In the genomic region with DNA sequence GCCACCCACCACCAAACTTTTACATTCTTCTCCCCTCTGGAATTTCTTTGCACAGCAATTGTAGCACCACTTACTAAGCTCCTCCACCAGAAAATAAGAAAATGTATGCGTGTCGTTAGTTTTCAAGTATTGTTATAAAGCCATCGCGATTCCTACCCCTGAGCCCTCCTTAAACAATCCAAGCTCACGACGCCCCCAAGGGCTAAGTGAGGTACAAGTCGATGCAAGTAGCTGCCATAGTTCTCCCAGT, we compare ENCODE assay signal across 8 cellular contexts. TPM values are rescaled to one million over a fixed set of nuclear protein-coding genes. Genes with fewer than 3 reads are reported as not detected.
DNase-seq lines count a peak whose midpoint lies in the region; ATAC-seq, FAIRE-seq and TF ChIP-seq lines count a peak whose summit lies in the region.

No MANE protein-coding gene starts in this region.

- TF ChIP-seq POLR2A in suprapubic skin (IDR thresholded peaks at IDR 0.05): no peak

- H3K79me2 ChIP-seq in keratinocyte (ENCODE audit: control insufficient read depth, insufficient read depth, low read length): peaks cover 24% of the 10 kb centered on the region

- H3K4me1 ChIP-seq in adipocyte (ENCODE audit: control insufficient read depth, insufficient read depth, low read length): peaks cover 35% of the 10 kb centered on the region
- peaks cover 31% of the 10 kb centered on the region for H3K4me1 ChIP-seq in keratinocyte (ENCODE audit: control insufficient read depth, extremely low read depth, insufficient read depth, low read length)
- H3K4me1 ChIP-seq in suprapubic skin: peaks cover 68% of the 10 kb centered on the region

- FAIRE-seq in keratinocyte (lab: Jason Lieb, UNC): no peak

- TF ChIP-seq EP300 in suprapubic skin (IDR thresholded peaks at IDR 0.05): no peak

- peaks cover 3% of the 10 kb centered on the region for H3K36me3 ChIP-seq in adipocyte (ENCODE audit: control insufficient read depth, insufficient read depth, low read length, severe bottlenecking)
- H3K36me3 ChIP-seq in keratinocyte (ENCODE audit: control insufficient read depth in 2 of 2, extremely low read depth in 1 of 2, insufficient read depth in 2 of 2, low read length in 2 of 2): peaks cover 0 to 2% of the 10 kb centered on the region in 2 experiments
- peaks cover 15% of the 10 kb centered on the region for H3K36me3 ChIP-seq in suprapubic skin

- H3K27ac ChIP-seq in keratinocyte (ENCODE audit: control insufficient read depth, insufficient read depth, low read length) (peak overlapping the region; percentile 95), suprapubic skin (peak overlapping the region; percentile 98)

- peak; percentile 37 for DNase-seq in D341Med (ENCODE audit: low spot score)
- no peak for DNase-seq in Jurkat, Clone E6-1 (ENCODE audit: low read depth, low spot score)
- DNase-seq in adipocyte (ENCODE audit: low read depth): no peak
- no peak for DNase-seq in keratinocyte (ENCODE audit: low read depth, low spot score)
- no peak for DNase-seq in suprapubic skin (ENCODE audit: low spot score in 2 of 2)
- no peak for DNase-seq in NCI-H1417 treated with DMSO at 0.1 percent for 48 hours (lab: John Stamatoyannopoulos, UW)
- DNase-seq in activated CD8-positive, alpha-beta memory T cell treated with anti-CD3 and anti-CD28 coated beads, Interleukin-2, amount 50 U/mL, for 4 hours: no peak

- peak overlapping the region; percentile 63 for H3K4me3 ChIP-seq in Jurkat, Clone E6-1 (ENCODE audit: low read length)
- H3K4me3 ChIP-seq in adipocyte (ENCODE audit: low read length) (peak overlapping the region; percentile 82), keratinocyte (ENCODE audit: control insufficient read depth in 2 of 3, extremely low read depth in 1 of 3, insufficient read depth in 2 of 3, low read depth in 1 of 3, low read length in 3 of 3) (peak overlapping the region; percentile 77 to 91 (median 82)), suprapubic skin (peak overlapping the region; percentile 90)

- no peaks in the 10 kb centered on the region for H4K20me1 ChIP-seq in keratinocyte (ENCODE audit: control insufficient read depth, extremely low read depth, insufficient read depth, low read length)

- no peaks in the 10 kb centered on the region for H3K27me3 ChIP-seq in adipocyte (replicated peaks; ENCODE audit: control insufficient read depth, insufficient read depth, low read length)
- H3K27me3 ChIP-seq in keratinocyte (ENCODE audit: control insufficient read depth, extremely low read depth, insufficient read depth, low read length): no peaks in the 10 kb centered on the region
- H3K27me3 ChIP-seq in suprapubic skin: no peaks in the 10 kb centered on the region

- peak overlapping the region; percentile 93 for H3K4me2 ChIP-seq in keratinocyte (ENCODE audit: control insufficient read depth, extremely low read depth, insufficient read depth, low read depth, low read length)

- dilution Hi-C loops in keratinocyte (cut with MboI; ENCODE audit: extremely low pct_ligation_motif_present, low sequenced_read_pairs): no loop called here

- H3K9me1 ChIP-seq in keratinocyte (ENCODE audit: control insufficient read depth, extremely low read depth, insufficient read depth, low read length): no peaks in the 10 kb centered on the region

- no peak for ATAC-seq in GM18520 (IDR thresholded peaks at IDR 0.05; ENCODE audit: unreplicated experiment)

- no peak overlapping the region for H2AFZ ChIP-seq in keratinocyte (ENCODE audit: control insufficient read depth, low read length)

- TF ChIP-seq CTCF in keratinocyte (optimal IDR thresholded peaks at IDR 0.05 in 1 of 3, IDR thresholded peaks at IDR 0.05 in 1 of 3, conservative IDR thresholded peaks at IDR 0.05 in 1 of 3; ENCODE audit: extremely low read depth in 1 of 3, insufficient read depth in 2 of 3, low read length in 3 of 3) (peak in 2 of 3 experiments; percentile 5 to 18), suprapubic skin (IDR thresholded peaks at IDR 0.05) (no peak)

- H3K9me3 ChIP-seq in adipocyte (ENCODE audit: control insufficient read depth, low read length): no peaks in the 10 kb centered on the region
- no peaks in the 10 kb centered on the region for H3K9me3 ChIP-seq in keratinocyte (ENCODE audit: control insufficient read depth, low read depth, low read length)
- H3K9me3 ChIP-seq in suprapubic skin: no peaks in the 10 kb centered on the region

- 0% methylated on average over 7 of the region's 7 CpGs for WGBS in suprapubic skin

- H3K9ac ChIP-seq in adipocyte (ENCODE audit: low read length) (peak overlapping the region; percentile 92), keratinocyte (ENCODE audit: control insufficient read depth, extremely low read depth, insufficient read depth, low read length) (peak overlapping the region; percentile 96)

RNA-seq across cellular contexts. Expression of gene FRAT2, which starts 1.3 kb away (rescaled TPM):
- polyA plus RNA-seq in Jurkat, Clone E6-1 (2012; ENCODE audit: insufficient read depth, insufficient read length): 7.9 TPM
- polyA plus RNA-seq in keratinocyte: 3.8 to 5.5 TPM (median 5.0 TPM) in 3 replicates
- 6.1 TPM for polyA plus RNA-seq in keratinocyte (2011; ENCODE audit: low read depth)
- 3.2 and 3.8 TPM in 2 replicates for polyA plus RNA-seq in keratinocyte (2011; cell fraction: cytosol; rRNA removed)
- polyA plus RNA-seq in keratinocyte (2011; cell fraction: nucleus; rRNA removed): 4.3 and 4.9 TPM in 2 replicates
- 4.0 and 7.8 TPM in 2 replicates for polyA plus RNA-seq in keratinocyte (2012; ENCODE audit: low replicate concordance)
- polyA minus RNA-seq in keratinocyte: 1.0 to 2.6 TPM (median 2.3 TPM) in 3 replicates
- 4.0 TPM for polyA minus RNA-seq in keratinocyte (2011; cell fraction: cytosol; rRNA and poly(A)+ RNA removed)
- polyA minus RNA-seq in keratinocyte (2011; cell fraction: nucleus; rRNA and poly(A)+ RNA removed): 1.7 and 2.5 TPM in 2 replicates
- total RNA-seq in suprapubic skin: 10 to 100 TPM; 30.9 to 58.0 (median 38.4) TPM

RNA-seq across cellular contexts. Expression of gene FRAT1, which starts 14.2 kb away (rescaled TPM):
- polyA plus RNA-seq in Jurkat, Clone E6-1 (2012; ENCODE audit: insufficient read depth, insufficient read length): 8.1 TPM
- polyA plus RNA-seq in keratinocyte: 0.34 to 0.79 TPM (median 0.50 TPM) in 3 replicates
- polyA plus RNA-seq in keratinocyte (2011; ENCODE audit: low read depth): 0.36 TPM
- 0.24 and 0.39 TPM in 2 replicates for polyA plus RNA-seq in keratinocyte (2011; cell fraction: cytosol; rRNA removed)
- polyA plus RNA-seq in keratinocyte (2011; cell fraction: nucleus; rRNA removed): 0.45 and 0.60 TPM in 2 replicates
- 0.69 and 1.0 TPM in 2 replicates for polyA plus RNA-seq in keratinocyte (2012; ENCODE audit: low replicate concordance)
- 0.13 to 0.40 TPM (median 0.22 TPM) in 3 replicates for polyA minus RNA-seq in keratinocyte
- not detected for polyA minus RNA-seq in keratinocyte (2011; cell fraction: cytosol; rRNA and poly(A)+ RNA removed)
- polyA minus RNA-seq in keratinocyte (2011; cell fraction: nucleus; rRNA and poly(A)+ RNA removed): 0.39 and 0.95 TPM in 2 replicates
- total RNA-seq in suprapubic skin: 1 to 10 TPM; 5.2 to 8.4 (median 7.2) TPM

RNA-seq across cellular contexts. Expression of gene ARHGAP19, which starts 40.8 kb away (rescaled TPM):
- polyA plus RNA-seq in Jurkat, Clone E6-1 (2012; ENCODE audit: insufficient read depth, insufficient read length): 40.6 TPM
- 2.9 to 7.5 TPM (median 5.0 TPM) in 3 replicates for polyA plus RNA-seq in keratinocyte
- polyA plus RNA-seq in keratinocyte (2011; ENCODE audit: low read depth): 0.75 TPM
- 1.8 and 3.3 TPM in 2 replicates for polyA plus RNA-seq in keratinocyte (2011; cell fraction: cytosol; rRNA removed)
- polyA plus RNA-seq in keratinocyte (2011; cell fraction: nucleus; rRNA removed): 3.9 and 4.6 TPM in 2 replicates
- 1.7 and 4.2 TPM in 2 replicates for polyA plus RNA-seq in keratinocyte (2012; ENCODE audit: low replicate concordance)
- polyA minus RNA-seq in keratinocyte: 0.98 to 7.6 TPM (median 5.3 TPM) in 3 replicates
- 1.5 TPM for polyA minus RNA-seq in keratinocyte (2011; cell fraction: cytosol; rRNA and poly(A)+ RNA removed)
- polyA minus RNA-seq in keratinocyte (2011; cell fraction: nucleus; rRNA and poly(A)+ RNA removed): 1.7 and 3.5 TPM in 2 replicates
- 10 to 100 TPM in 3 of 4 donors, 1 to 10 TPM in 1; 8.0 to 12.8 (median 11.2) TPM for total RNA-seq in suprapubic skin

Comparison
In these comparisons a context has a peak if more than half of its experiments do, and no peak if none do; other contexts are left out.
1. CTCF ChIP-seq: peak in keratinocyte (2 of 3); none in suprapubic skin (0 of 2).
2. Peak in every context shown above with its lines, with median percentiles within 50 percentile points of each other: H3K4me3 ChIP-seq.